28 cellular contexts compared by ENCODE assay signal in the genomic region with DNA sequence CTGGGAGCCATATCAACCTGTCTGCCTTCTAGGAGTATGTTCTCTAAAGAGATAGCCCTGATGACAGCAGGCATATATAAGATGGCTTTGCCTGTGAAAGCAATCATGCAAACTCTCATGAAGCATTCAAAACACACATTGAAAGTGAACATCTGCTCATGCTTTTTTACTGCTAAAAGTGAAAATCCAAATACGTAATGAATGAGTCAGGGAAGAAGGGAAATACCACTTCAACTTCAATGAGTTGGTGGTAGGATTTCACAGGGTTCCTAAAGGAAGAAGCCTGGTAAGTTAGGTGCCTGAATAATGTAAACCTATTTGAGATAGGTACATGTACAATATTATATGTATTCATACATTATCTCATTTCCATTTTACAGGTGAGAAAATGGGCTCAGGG. TPM values are rescaled to one million over a fixed set of nuclear protein-coding genes. Genes with fewer than 3 reads are reported as not detected.
DNase-seq lines count a peak whose midpoint lies in the region; ATAC-seq, FAIRE-seq and TF ChIP-seq lines count a peak whose summit lies in the region.
"Had no signal": no experiment of that assay in that cellular context is flagged by ENCODE, and none has a peak within 500 bp of the region (broad histone marks: within the 10 kb centered on the region; RNA-seq: fewer than 3 reads in every experiment).

No MANE protein-coding gene starts in this region.

- no peaks in the 10 kb centered on the region for H3K9me3 Mint-ChIP-seq in CD4-positive, alpha-beta T cell
- H3K9me3 Mint-ChIP-seq: activated naive CD8-positive, alpha-beta T cell treated with anti-CD3 and anti-CD28 coated beads for 36 hours; CD4-positive, alpha-beta memory T cell; neural crest cell; stimulated activated naive B cell treated with anti-CD40 and anti-IgM and Interleukin-4, amounts not matched to agents 10 μg/mL and 1 μg/mL and 100 μg/mL, for 72 hours; T-helper 1 cell treated with Interleukin-12 subunit alpha and Interleukin-12 subunit beta and Interleukin-4 antibody, amounts not matched to agents 30 μg/mL and 1 μg/mL, for 36 hours had no signal

- no peak overlapping the region for H3K27ac Mint-ChIP-seq in CD4-positive, alpha-beta T cell
- H3K27ac Mint-ChIP-seq: activated naive CD8-positive, alpha-beta T cell treated with anti-CD3 and anti-CD28 coated beads for 36 hours; brain; stimulated activated naive B cell treated with anti-CD40 and anti-IgM and Interleukin-4, amounts not matched to agents 10 μg/mL and 1 μg/mL and 100 μg/mL, for 72 hours; T-helper 1 cell treated with Interleukin-12 subunit alpha and Interleukin-12 subunit beta and Interleukin-4 antibody, amounts not matched to agents 30 μg/mL and 1 μg/mL, for 36 hours had no signal

- no peak overlapping the region for H4K91ac ChIP-seq in IMR-90 (ENCODE audit: insufficient read depth, low read depth, low read length)

- no peaks in the 10 kb centered on the region for H3K27me3 ChIP-seq in IMR-90 (ENCODE audit: control insufficient read depth, insufficient read depth, low read length)
- no peaks in the 10 kb centered on the region for H3K27me3 ChIP-seq in osteoblast (ENCODE audit: insufficient read depth, low read length)
- H3K27me3 ChIP-seq in CD4-positive, alpha-beta T cell (ENCODE audit: control insufficient read depth, insufficient read depth, low read length): no peaks in the 10 kb centered on the region
- H3K27me3 ChIP-seq: heart left ventricle, suprapubic skin had no signal

- no peaks in the 10 kb centered on the region for H3K79me1 ChIP-seq in IMR-90 (ENCODE audit: low read depth in 1 of 2, low read length in 2 of 2)

- FAIRE-seq in H54 (lab: Jason Lieb, UNC): no peak
- FAIRE-seq: endothelial cell of umbilical vein, GM19239 had no signal

- no peak overlapping the region for H3K4me3 ChIP-seq in IMR-90 (ENCODE audit: insufficient read depth, low read depth, low read length)
- H3K4me3 ChIP-seq in fibroblast of mammary gland (ENCODE audit: control insufficient read depth, low read depth, low read length): no peak overlapping the region
- no peak overlapping the region for H3K4me3 ChIP-seq in osteoblast (ENCODE audit: insufficient read depth, low read length)
- H3K4me3 ChIP-seq: heart left ventricle, lung, SK-N-MC, suprapubic skin had no signal

- no peaks in the 10 kb centered on the region for H3K9me1 ChIP-seq in IMR-90 (ENCODE audit: insufficient read depth, low read length)

- H4K20me1 ChIP-seq in IMR-90 (ENCODE audit: insufficient read depth, low read length): no peaks in the 10 kb centered on the region
- no peaks in the 10 kb centered on the region for H4K20me1 ChIP-seq in osteoblast (ENCODE audit: insufficient read depth, low read length)

- H2BK120ac ChIP-seq in IMR-90 (ENCODE audit: low read depth, low read length): no peak overlapping the region

- H3K23ac ChIP-seq in IMR-90 (ENCODE audit: low read depth, low read length): no peak overlapping the region

- H3K27ac ChIP-seq in IMR-90 (ENCODE audit: insufficient read depth, low read length) (no peak overlapping the region), osteoblast (ENCODE audit: low read depth, low read length) (no peak overlapping the region)
- no peak overlapping the region for H3K27ac ChIP-seq in CD4-positive, alpha-beta T cell (ENCODE audit: low read depth, low read length)
- H3K27ac ChIP-seq: heart left ventricle, RWPE1, SK-N-MC, suprapubic skin had no signal

- H4K8ac ChIP-seq in IMR-90 (ENCODE audit: low read depth in 2 of 2, low read length in 2 of 2): no peak overlapping the region

- H3K36me3 Mint-ChIP-seq in CD4-positive, alpha-beta T cell (ENCODE audit: low read depth): peaks cover 75% of the 10 kb centered on the region

- no peaks in the 10 kb centered on the region for H3K4me1 ChIP-seq in IMR-90 (ENCODE audit: control insufficient read depth, insufficient read depth, low read length)
- peaks cover 10% of the 10 kb centered on the region for H3K4me1 ChIP-seq in osteoblast (ENCODE audit: insufficient read depth, low read length)
- H3K4me1 ChIP-seq: heart left ventricle, suprapubic skin had no signal

- H4K5ac ChIP-seq in IMR-90 (ENCODE audit: low read depth, low read length): no peak overlapping the region

- H2AFZ ChIP-seq in IMR-90 (replicated peaks; ENCODE audit: low read length, poor library complexity) (no peak overlapping the region), osteoblast (ENCODE audit: low read length) (no peak overlapping the region)

- H3K27me3 Mint-ChIP-seq in CD4-positive, alpha-beta T cell: no peaks in the 10 kb centered on the region
- H3K27me3 Mint-ChIP-seq: activated naive CD8-positive, alpha-beta T cell treated with anti-CD3 and anti-CD28 coated beads for 36 hours; CD4-positive, alpha-beta memory T cell; stimulated activated naive B cell treated with anti-CD40 and anti-IgM and Interleukin-4, amounts not matched to agents 10 μg/mL and 1 μg/mL and 100 μg/mL, for 72 hours had no signal

- no peak overlapping the region for H2BK5ac ChIP-seq in IMR-90 (ENCODE audit: low read depth, low read length, poor library complexity, severe bottlenecking)

- intact Hi-C loops in IMR-90 (cut with micrococcal nuclease): no loop called here
- intact Hi-C loops in CD4-positive, alpha-beta T cell (cut with DNase I, micrococcal nuclease): no loop called here

- H3K36me3 ChIP-seq in IMR-90 (ENCODE audit: control insufficient read depth, insufficient read depth, low read length) (peaks cover 12% of the 10 kb centered on the region), osteoblast (ENCODE audit: insufficient read depth, low read length) (peaks cover 19% of the 10 kb centered on the region)

- H3K79me2 ChIP-seq in osteoblast (ENCODE audit: insufficient read depth, low read length): no peaks in the 10 kb centered on the region

- no peak overlapping the region for H3K56ac ChIP-seq in IMR-90 (ENCODE audit: extremely low read depth, insufficient read depth, low read length)

- BruUV-seq in IMR-90 (replicated peaks; lab: Mats Ljungman, UMichigan): no TSS peak

- dilution Hi-C loops in IMR-90 (cut with HindIII; ENCODE audit: low sequenced_read_pairs, unreplicated experiment): no loop called here

- no peak overlapping the region for H3K18ac ChIP-seq in IMR-90 (ENCODE audit: low read depth, low read length)

- CTCF ChIA-PET in IMR-90 (lab: Yijun Ruan, JAX): no interaction called here
- CTCF ChIA-PET in CD4-positive, alpha-beta T cell (lab: Charles Lee): no interaction called here

- H3K4me3 Mint-ChIP-seq in CD4-positive, alpha-beta T cell: no peak overlapping the region
- H3K4me3 Mint-ChIP-seq: activated CD8-positive, alpha-beta T cell treated with anti-CD3 and anti-CD28 coated beads, Interleukin-2, amount 10 ng/mL, durations not matched to agents 7 days and 5 days; activated naive CD8-positive, alpha-beta T cell treated with anti-CD3 and anti-CD28 coated beads for 36 hours; brain; CD4-positive, alpha-beta memory T cell; neural crest cell; stimulated activated naive B cell treated with anti-CD40 and anti-IgM and Interleukin-4, amounts not matched to agents 10 μg/mL and 1 μg/mL and 100 μg/mL, for 72 hours; T-helper 1 cell treated with Interleukin-12 subunit alpha and Interleukin-12 subunit beta and Interleukin-4 antibody, amounts not matched to agents 30 μg/mL and 1 μg/mL, for 36 hours had no signal

- POLR2A ChIA-PET in IMR-90 (lab: Charles Lee; ENCODE audit: unreplicated experiment): no interaction called here
- POLR2A ChIA-PET in CD4-positive, alpha-beta T cell (lab: Charles Lee): no interaction called here

- H3K9ac ChIP-seq in IMR-90 (ENCODE audit: low read depth, low read length): no peak overlapping the region

- TF ChIP-seq RAD21 in IMR-90 (IDR thresholded peaks at IDR 0.05; ENCODE audit: low read length): no peak

- H2AK9ac ChIP-seq in IMR-90 (replicated peaks; ENCODE audit: low read depth, low read length, poor library complexity): no peak overlapping the region

- no peaks in the 10 kb centered on the region for H3K4me1 Mint-ChIP-seq in CD4-positive, alpha-beta T cell (ENCODE audit: low read depth)
- H3K4me1 Mint-ChIP-seq: activated naive CD8-positive, alpha-beta T cell treated with anti-CD3 and anti-CD28 coated beads for 36 hours; brain; CD4-positive, alpha-beta memory T cell; neural crest cell; stimulated activated naive B cell treated with anti-CD40 and anti-IgM and Interleukin-4, amounts not matched to agents 10 μg/mL and 1 μg/mL and 100 μg/mL, for 72 hours had no signal

- no CpG with 5 or more reads among the region's 1 CpG for WGBS in IMR-90 (ENCODE audit: extremely low coverage in 2 of 2, insufficient read length in 1 of 2), 2 experiments

- DNase-seq in EL (peak; percentile 67), IMR-90 (peak; percentile 61), fibroblast of mammary gland (ENCODE audit: low read depth) (peak; percentile 26), osteoblast (ENCODE audit: insufficient read length, low spot score, missing footprints) (peak; percentile 9), H54 (ENCODE audit: insufficient read length, low spot score) (no peak), NCI-H2227 treated with DMSO at 0.1 percent for 48 hours (lab: John Stamatoyannopoulos, UW) (no peak), NCI-H146 (lab: John Stamatoyannopoulos, UW) (no peak)
- DNase-seq in CD4-positive, alpha-beta T cell: no peak
- DNase-seq: activated CD8-positive, alpha-beta T cell treated with anti-CD3 and anti-CD28 coated beads, Interleukin-2, amount 10 ng/mL, durations not matched to agents 7 days and 5 days; activated naive CD8-positive, alpha-beta T cell treated with anti-CD3 and anti-CD28 coated beads for 36 hours; CD4-positive, alpha-beta memory T cell; cerebellar nuclear complex; H7; heart left ventricle; KG1; NCI-H1417 treated with DMSO at 0.1 percent for 48 hours; right cardiac atrium; stimulated activated CD4-positive, alpha-beta T cell treated with anti-CD3 and anti-CD28 coated beads, Interleukin-4, amount 100 ng/mL, for 24 hours; stimulated activated naive B cell treated with anti-CD40 and anti-IgM and Interleukin-4, amounts not matched to agents 10 μg/mL and 1 μg/mL and 100 μg/mL, for 72 hours had no signal

- H2BK15ac ChIP-seq in IMR-90 (ENCODE audit: low read depth, low read length): no peak overlapping the region

- ATAC-seq in IMR-90 (ENCODE audit: low read depth): no peak
- no peak for ATAC-seq in CD4-positive, alpha-beta T cell (ENCODE audit: poor library complexity)
- ATAC-seq: activated CD8-positive, alpha-beta T cell treated with anti-CD3 and anti-CD28 coated beads, Interleukin-2, amount 10 ng/mL, durations not matched to agents 7 days and 5 days; heart left ventricle; right cardiac atrium; stimulated activated naive B cell treated with anti-CD40 and anti-IgM and Interleukin-4, amounts not matched to agents 10 μg/mL and 1 μg/mL and 100 μg/mL, for 72 hours had no signal

- H3K4ac ChIP-seq in IMR-90 (ENCODE audit: low read depth, low read length): no peak overlapping the region

- no peak for TF ChIP-seq POLR2A in IMR-90 (IDR thresholded peaks at IDR 0.05; ENCODE audit: low read depth, low read length)
- no peak for TF ChIP-seq POLR2A in H54 (IDR thresholded peaks at IDR 0.05; ENCODE audit: low read depth, low read length)

- no peak overlapping the region for H2BK20ac ChIP-seq in IMR-90 (ENCODE audit: low read depth, low read length)

- no peak overlapping the region for H3K14ac ChIP-seq in IMR-90 (replicated peaks; ENCODE audit: low read depth, low read length)

- H3K9me3 ChIP-seq in IMR-90 (ENCODE audit: control insufficient read depth, insufficient read depth, low read length): no peaks in the 10 kb centered on the region
- no peaks in the 10 kb centered on the region for H3K9me3 ChIP-seq in osteoblast (ENCODE audit: low read depth, low read length)
- no peaks in the 10 kb centered on the region for H3K9me3 ChIP-seq in CD4-positive, alpha-beta T cell (ENCODE audit: control insufficient read depth, low read length)
- H3K9me3 ChIP-seq: heart left ventricle, suprapubic skin had no signal

- H3K4me2 ChIP-seq in IMR-90 (ENCODE audit: low read depth, low read length) (no peak overlapping the region), osteoblast (ENCODE audit: insufficient read depth, low read length) (no peak overlapping the region)

- in situ Hi-C loops in IMR-90 (cut with MboI; ENCODE audit: low sequenced_read_pairs): no loop called here

- no peak overlapping the region for H2AK5ac ChIP-seq in IMR-90 (ENCODE audit: low read depth, low read length)

- TF ChIP-seq CTCF in IMR-90 (conservative IDR thresholded peaks at IDR 0.05; ENCODE audit: low read depth, low read length): no peak
- TF ChIP-seq CTCF in fibroblast of mammary gland (conservative IDR thresholded peaks at IDR 0.05; ENCODE audit: control insufficient read depth, insufficient read depth, low read depth, low read length): no peak
- no peak for TF ChIP-seq CTCF in osteoblast (IDR thresholded peaks at IDR 0.05; ENCODE audit: extremely low read depth, low read depth, low read length)
- TF ChIP-seq CTCF in CD4-positive, alpha-beta T cell (IDR thresholded peaks at IDR 0.05): no peak

RNA-seq across cellular contexts. Expression of gene SLFNL1, which starts 50.5 kb away (rescaled TPM):
- total RNA-seq in IMR-90 (2012; rRNA removed) (under 0.01 TPM in 2 replicates), osteoblast (0.59 and 0.72 TPM in 2 replicates)
- polyA plus RNA-seq in IMR-90 (2012; rRNA removed): 0.07 and 0.09 TPM in 2 replicates
- 0.02 TPM in 1 of 2 replicates, not detected in the other for polyA plus RNA-seq in IMR-90 (2012; cell fraction: cytosol; rRNA removed)
- polyA plus RNA-seq in IMR-90 (2012; cell fraction: nucleus; rRNA removed; ENCODE audit: low replicate concordance): 0.30 and 0.76 TPM in 2 replicates
- under 1 TPM; 0.08 to 0.17 TPM for total RNA-seq in CD4-positive, alpha-beta T cell
- total RNA-seq: H7 had no signal

Comparison
In these comparisons a context has a peak if more than half of its experiments do, and no peak if none do; other contexts are left out.
1. DNase-seq: peak in EL (single experiment), IMR-90 (single experiment), fibroblast of mammary gland (single experiment) and osteoblast (single experiment); none in H54 (single experiment), NCI-H2227 treated with DMSO at 0.1 percent for 48 hours (single experiment), CD4-positive, alpha-beta T cell (0 of 10) and NCI-H146 (single experiment).